20 cellular contexts compared by ENCODE assay signal in genomic region chr15:92184679-92185230, GRCh38.
"Had no signal": no experiment of that assay in that cellular context is flagged by ENCODE, and none has a peak within 500 bp of the region (broad histone marks: within the 10 kb centered on the region; RNA-seq: fewer than 3 reads in every experiment).

No MANE protein-coding gene starts in this region.

- H3K27me3 ChIP-seq: heart left ventricle, left lung, right lobe of liver, suprapubic skin, thyroid gland had no signal

- ATAC-seq: esophagus mucosa; left lung; lower lobe of right lung; naive thymus-derived CD4-positive, alpha-beta T cell; right lobe of liver had no signal

- H3K9me3 Mint-ChIP-seq: memory B cell, nephron progenitor cell, type B pancreatic cell had no signal

- H3K4me3 ChIP-seq: heart left ventricle, left lung, lower lobe of right lung, psoas muscle, right lobe of liver, skin epidermis, suprapubic skin, thyroid gland had no signal

- H3K4me1 Mint-ChIP-seq: memory B cell; naive thymus-derived CD4-positive, alpha-beta T cell had no signal

- H3K9me3 ChIP-seq: heart left ventricle, left lung, lower lobe of right lung, psoas muscle, right lobe of liver, suprapubic skin, thyroid gland had no signal

- H3K27ac Mint-ChIP-seq: memory B cell; naive thymus-derived CD4-positive, alpha-beta T cell; nephron progenitor cell; type B pancreatic cell had no signal

- H3K4me3 Mint-ChIP-seq: memory B cell; naive thymus-derived CD4-positive, alpha-beta T cell; nephron progenitor cell; type B pancreatic cell had no signal

- H3K27ac ChIP-seq: heart left ventricle, left lung, lower lobe of right lung, psoas muscle, right lobe of liver, skin epidermis, suprapubic skin, thyroid gland had no signal

- H3K4me1 ChIP-seq: left lung, lower lobe of right lung, psoas muscle, right lobe of liver, suprapubic skin, thyroid gland had no signal

- H3K36me3 ChIP-seq: heart left ventricle, left lung, lower lobe of right lung, right lobe of liver, suprapubic skin, thyroid gland had no signal

- DNase-seq: effector memory CD4-positive, alpha-beta T cell; heart left ventricle; hippocampal formation; left lung; lower lobe of right lung; midbrain; naive thymus-derived CD4-positive, alpha-beta T cell; nephron progenitor cell; psoas muscle; retina; right lobe of liver; stimulated activated CD4-positive, alpha-beta T cell treated with anti-CD3 and anti-CD28 coated beads, Interleukin-2, amount 100 ng/mL, for 24 hours; stimulated activated CD4-positive, alpha-beta T cell treated with anti-CD3 and anti-CD28 coated beads, Interleukin-4, amount 100 ng/mL, for 4 hours; stimulated activated naive CD4-positive, alpha-beta T cell; thyroid gland had no signal

- H3K27me3 Mint-ChIP-seq: memory B cell had no signal
